Comparison of ENCODE assay signal across 26 cellular contexts in genomic region chr3:155972885-155973584, GRCh38.
DNase-seq lines count a peak whose midpoint lies in the region; ATAC-seq lines count a peak whose summit lies in the region.
"Had no signal": no experiment of that assay in that cellular context is flagged by ENCODE, and none has a peak within 500 bp of the region (broad histone marks: within the 10 kb centered on the region; RNA-seq: fewer than 3 reads in every experiment).

No MANE protein-coding gene starts in this region.

- peak; percentile 37 for ATAC-seq in GM18519 (IDR thresholded peaks at IDR 0.05; ENCODE audit: low FRiP score, unreplicated experiment)
- peak; percentile 65 for ATAC-seq in GM21576 (IDR thresholded peaks at IDR 0.05; ENCODE audit: unreplicated experiment)
- peak; percentile 48 for ATAC-seq in HG03575 (IDR thresholded peaks at IDR 0.05; ENCODE audit: extremely low read depth, insufficient number of reproducible peaks, low FRiP score, unreplicated experiment)
- ATAC-seq: activated CD8-positive, alpha-beta T cell treated with anti-CD3 and anti-CD28 coated beads, Interleukin-2, amount 10 ng/mL, durations not matched to agents 7 days and 5 days; CD8-positive, alpha-beta T cell; HCT116; left lung; sciatic nerve had no signal

- DNase-seq in renal cortical epithelial cell (ENCODE audit: low read depth), result peak; percentile 49
- no peak for DNase-seq in LoVo (ENCODE audit: low spot score)
- no peak for DNase-seq in activated CD4-positive, CD25-positive, alpha-beta regulatory T cell treated with anti-CD3 and anti-CD28 coated beads, Interleukin-2, amount 50 U/mL, for 72 hours
- DNase-seq in NCI-H510A treated with DMSO at 0.1 percent for 48 hours (lab: John Stamatoyannopoulos, UW), result no peak
- DNase-seq: activated CD8-positive, alpha-beta T cell treated with anti-CD3 and anti-CD28 coated beads, Interleukin-2, amount 10 ng/mL, durations not matched to agents 7 days and 5 days; activated naive CD4-positive, alpha-beta T cell treated with Interleukin-2 at 50 U/mL for 16 hours; activated T-cell treated with anti-CD3 and anti-CD28 coated beads, Interleukin-2, amount 50 U/mL, for 1 hour; aorta; caudate nucleus; CD8-positive, alpha-beta T cell; dermis blood vessel endothelial cell; GDM1; head of caudate nucleus; KG1; left lung; midbrain; MV-4-11; NCI-H1694 treated with DMSO at 0.1 percent for 48 hours; NCI-H748 treated with DMSO at 0.1 percent for 48 hours; SK-N-SH; T-helper 9 cell had no signal
